Comparison of ENCODE assay signal across 8 cellular contexts in genomic region chr1:204296431-204296988, GRCh38.
DNase-seq lines count a peak whose midpoint lies in the region; ATAC-seq, FAIRE-seq and TF ChIP-seq lines count a peak whose summit lies in the region.

No MANE protein-coding gene starts in this region.

- H2BK5ac ChIP-seq in mesenchymal stem cell (ENCODE audit: low read depth, low read length, poor library complexity, severe bottlenecking) = no peak overlapping the region

- no peak overlapping the region for H2AK5ac ChIP-seq in mesenchymal stem cell (ENCODE audit: low read length, severe bottlenecking)

- RAD21 ChIA-PET in GM12878 (lab: Charles Lee; ENCODE audit: unreplicated experiment) = interaction anchor here (0.6 kb wide), 1 partner anchor 409 kb away, joined by 3 read pairs; no protein-coding TSS in a partner anchor

- no peak overlapping the region for H3K4ac ChIP-seq in mesenchymal stem cell (ENCODE audit: low read depth in 1 of 2, low read length in 2 of 2)

- H3K4me3 Mint-ChIP-seq in stimulated activated naive B cell treated with anti-CD40 and anti-IgM and Interleukin-4, amounts not matched to agents 10 μg/mL and 1 μg/mL and 100 μg/mL, for 72 hours = no peak overlapping the region

- intact Hi-C loops in Right ventricle myocardium superior (cut with DNase I) = no loop called here
- intact Hi-C loops in Right ventricle myocardium inferior (cut with DNase I) = no loop called here
- intact Hi-C loops in GM12878 (cut with micrococcal nuclease; ENCODE audit: unreplicated experiment) = no loop called here

- POLR2A ChIA-PET in GM12878 (lab: Charles Lee) = no interaction called here

- no peaks in the 10 kb centered on the region for H3K4me1 ChIP-seq in GM12878 (ENCODE audit: control insufficient read depth, insufficient read depth, low read length)
- peaks cover 7% of the 10 kb centered on the region for H3K4me1 ChIP-seq in mesenchymal stem cell (ENCODE audit: control insufficient read depth, insufficient read depth, low read depth, low read length)
- peaks cover 26% of the 10 kb centered on the region for H3K4me1 ChIP-seq in foreskin keratinocyte

- H4K20me1 ChIP-seq in GM12878 (ENCODE audit: control insufficient read depth, insufficient read depth) = no peaks in the 10 kb centered on the region; the same call in 1 of the 2 replicates

- H3K18ac ChIP-seq in mesenchymal stem cell (ENCODE audit: low read depth in 1 of 2, low read length in 2 of 2) = peak overlapping the region; percentile 61 to 78

- no peak for TF ChIP-seq EP300 in GM12878 (IDR thresholded peaks at IDR 0.05; ENCODE audit: borderline replicate concordance in 1 of 2, control insufficient read depth in 1 of 2, low read depth in 2 of 2, low read length in 2 of 2)

- SMC1A ChIA-PET in GM12878 (lab: Charles Lee; ENCODE audit: uncharacterized antibody, unreplicated experiment) = interaction anchor here (1.1 to 1.7 kb wide), 2 partner anchors 9 to 30 kb away, joined by 3 to 7 read pairs; no protein-coding TSS in a partner anchor

- H3K9me3 Mint-ChIP-seq in stimulated activated naive B cell treated with anti-CD40 and anti-IgM and Interleukin-4, amounts not matched to agents 10 μg/mL and 1 μg/mL and 100 μg/mL, for 72 hours = no peaks in the 10 kb centered on the region

- FAIRE-seq in GM12878 (lab: Jason Lieb, UNC) = no peak

- BruUV-seq in GM12878 (replicated peaks; lab: Mats Ljungman, UMichigan) = no TSS peak

- H3K27me3 Mint-ChIP-seq in stimulated activated naive B cell treated with anti-CD40 and anti-IgM and Interleukin-4, amounts not matched to agents 10 μg/mL and 1 μg/mL and 100 μg/mL, for 72 hours = peaks cover 19 to 32% of the 10 kb centered on the region in 2 donors

- no peak overlapping the region for H3K27ac Mint-ChIP-seq in stimulated activated naive B cell treated with anti-CD40 and anti-IgM and Interleukin-4, amounts not matched to agents 10 μg/mL and 1 μg/mL and 100 μg/mL, for 72 hours

- H3K36me3 Mint-ChIP-seq in stimulated activated naive B cell treated with anti-CD40 and anti-IgM and Interleukin-4, amounts not matched to agents 10 μg/mL and 1 μg/mL and 100 μg/mL, for 72 hours = no peaks in the 10 kb centered on the region

- H3K27ac ChIP-seq in GM12878 (ENCODE audit: control insufficient read depth, insufficient read depth) = no peak overlapping the region
- H3K27ac ChIP-seq in mesenchymal stem cell (ENCODE audit: low read length, poor library complexity, severe bottlenecking) = peak overlapping the region; percentile 0
- H3K27ac ChIP-seq in foreskin keratinocyte = no peak overlapping the region

- ATAC-seq in Right ventricle myocardium superior (ENCODE audit: poor library complexity) (peak; percentile 17), Right ventricle myocardium inferior (no peak), GM12878 (peak; percentile 31), foreskin keratinocyte (no peak), GM21528 (IDR thresholded peaks at IDR 0.05; ENCODE audit: low FRiP score, unreplicated experiment) (no peak)
- no peak for ATAC-seq in stimulated activated naive B cell treated with anti-CD40 and anti-IgM and Interleukin-4, amounts not matched to agents 10 μg/mL and 1 μg/mL and 100 μg/mL, for 72 hours (replicated peaks)

- WGBS in GM12878 (ENCODE audit: insufficient coverage, insufficient replicate concordance, low lambda C conversion rate, missing lambda C conversion rate) = 30% methylated on average over 7 of the region's 7 CpGs
- WGBS in mesenchymal stem cell = 6% methylated on average over 6 of the region's 7 CpGs

- H2BK12ac ChIP-seq in mesenchymal stem cell (ENCODE audit: low read length in 2 of 2) = peak overlapping the region in 1 of 2 experiments; percentile 59

- peaks cover 3 to 8% of the 10 kb centered on the region in 2 donors for H3K4me1 Mint-ChIP-seq in stimulated activated naive B cell treated with anti-CD40 and anti-IgM and Interleukin-4, amounts not matched to agents 10 μg/mL and 1 μg/mL and 100 μg/mL, for 72 hours

- no peak for TF ChIP-seq RAD21 in GM12878 (IDR thresholded peaks at IDR 0.05; ENCODE audit: insufficient read depth, low read depth, low read length)

- no peak overlapping the region for H2AFZ ChIP-seq in GM12878 (ENCODE audit: control insufficient read depth, low read depth, low read length)
- H2AFZ ChIP-seq in mesenchymal stem cell (ENCODE audit: low read depth, low read length) = no peak overlapping the region

- H4K8ac ChIP-seq in mesenchymal stem cell (ENCODE audit: low read length) = peak overlapping the region; percentile 0

- CTCF ChIA-PET in GM12878 (lab: Yijun Ruan, JAX) = interaction anchor here (0.7 to 1.4 kb wide), 4 partner anchors 12 to 22 kb away, joined by 3 to 5 read pairs (median 3); no protein-coding TSS in a partner anchor

- no peak overlapping the region for H3K23ac ChIP-seq in mesenchymal stem cell (ENCODE audit: low read length in 2 of 2)

- TF ChIP-seq CTCF in GM12878 (IDR thresholded peaks at IDR 0.05 in 2 of 3, conservative IDR thresholded peaks at IDR 0.05 in 1 of 3; ENCODE audit: control insufficient read depth in 2 of 3, extremely low read depth in 1 of 3, insufficient read depth in 1 of 3, low read depth in 3 of 3, low read length in 3 of 3) = no peak
- TF ChIP-seq CTCF in foreskin keratinocyte (conservative IDR thresholded peaks at IDR 0.05) = no peak

- in situ Hi-C loops in GM12878 (cut with MboI) = no loop called here

- DNase-seq in Right ventricle myocardium superior (no peak), Right ventricle myocardium inferior (ENCODE audit: missing footprints) (no peak), GM12878 (ENCODE audit: low read depth, low spot score) (no peak), mesenchymal stem cell (peak; percentile 72), SW 1271 (lab: John Stamatoyannopoulos, UW) (no peak), foreskin keratinocyte (no peak)
- no peak for DNase-seq in stimulated activated naive B cell treated with anti-CD40 and anti-IgM and Interleukin-4, amounts not matched to agents 10 μg/mL and 1 μg/mL and 100 μg/mL, for 72 hours

- H3K9me3 ChIP-seq in GM12878 (replicated peaks; ENCODE audit: control insufficient read depth, insufficient read depth, low read length) (no peaks in the 10 kb centered on the region), mesenchymal stem cell (ENCODE audit: control insufficient read depth, low read length) (no peaks in the 10 kb centered on the region)

- H3K9ac ChIP-seq in GM12878 (ENCODE audit: control insufficient read depth, insufficient read depth, low read length) (no peak overlapping the region), mesenchymal stem cell (ENCODE audit: low read length) (no peak overlapping the region)

- no peak overlapping the region for H3K14ac ChIP-seq in mesenchymal stem cell (ENCODE audit: low read length in 2 of 2)

- no peaks in the 10 kb centered on the region for H3K79me1 ChIP-seq in mesenchymal stem cell (replicated peaks; ENCODE audit: low read length, poor library complexity, severe bottlenecking)

- H3K4me3 ChIP-seq in GM12878 (no peak overlapping the region), mesenchymal stem cell (ENCODE audit: insufficient read depth in 1 of 2, low read depth in 1 of 2, low read length in 2 of 2) (no peak overlapping the region)

- TF ChIP-seq POLR2A in GM12878 (IDR thresholded peaks at IDR 0.05; ENCODE audit: low read depth, low read length) = no peak

- H2BK15ac ChIP-seq in mesenchymal stem cell (ENCODE audit: low read depth, poor library complexity, severe bottlenecking) = no peak overlapping the region

- H3K27me3 ChIP-seq in GM12878 (replicated peaks in 1 of 2; ENCODE audit: control insufficient read depth in 2 of 2, insufficient read depth in 2 of 2, low read length in 1 of 2) = peaks cover 5 to 6% of the 10 kb centered on the region in 2 experiments
- peaks cover 42 to 72% of the 10 kb centered on the region in 2 experiments for H3K27me3 ChIP-seq in mesenchymal stem cell (ENCODE audit: control insufficient read depth in 1 of 2, insufficient read depth in 1 of 2, low read length in 2 of 2)
- no peaks in the 10 kb centered on the region for H3K27me3 ChIP-seq in foreskin keratinocyte

- H3K4me2 ChIP-seq in GM12878 (ENCODE audit: control insufficient read depth, insufficient read depth) (no peak overlapping the region), mesenchymal stem cell (ENCODE audit: low read length, poor library complexity, severe bottlenecking) (no peak overlapping the region)

- H3K36me3 ChIP-seq in GM12878 (ENCODE audit: control insufficient read depth in 2 of 2, insufficient read depth in 2 of 2, low read length in 1 of 2) (no peaks in the 10 kb centered on the region), mesenchymal stem cell (ENCODE audit: control insufficient read depth in 1 of 2, insufficient read depth in 2 of 2, low read depth in 1 of 2, low read length in 2 of 2) (no peaks in the 10 kb centered on the region)

- H3K79me2 ChIP-seq in GM12878 (ENCODE audit: control insufficient read depth, insufficient read depth, low read length) = no peaks in the 10 kb centered on the region

- H2BK120ac ChIP-seq in mesenchymal stem cell (ENCODE audit: low read depth, low read length) = no peak overlapping the region

- H4K91ac ChIP-seq in mesenchymal stem cell (ENCODE audit: low read length) = no peak overlapping the region

TF ChIP-seq in GM12878, 131 proteins besides CTCF, POLR2A, EP300 and RAD21 (continues in another document):
- TF ChIP-seq, protein P1, sequence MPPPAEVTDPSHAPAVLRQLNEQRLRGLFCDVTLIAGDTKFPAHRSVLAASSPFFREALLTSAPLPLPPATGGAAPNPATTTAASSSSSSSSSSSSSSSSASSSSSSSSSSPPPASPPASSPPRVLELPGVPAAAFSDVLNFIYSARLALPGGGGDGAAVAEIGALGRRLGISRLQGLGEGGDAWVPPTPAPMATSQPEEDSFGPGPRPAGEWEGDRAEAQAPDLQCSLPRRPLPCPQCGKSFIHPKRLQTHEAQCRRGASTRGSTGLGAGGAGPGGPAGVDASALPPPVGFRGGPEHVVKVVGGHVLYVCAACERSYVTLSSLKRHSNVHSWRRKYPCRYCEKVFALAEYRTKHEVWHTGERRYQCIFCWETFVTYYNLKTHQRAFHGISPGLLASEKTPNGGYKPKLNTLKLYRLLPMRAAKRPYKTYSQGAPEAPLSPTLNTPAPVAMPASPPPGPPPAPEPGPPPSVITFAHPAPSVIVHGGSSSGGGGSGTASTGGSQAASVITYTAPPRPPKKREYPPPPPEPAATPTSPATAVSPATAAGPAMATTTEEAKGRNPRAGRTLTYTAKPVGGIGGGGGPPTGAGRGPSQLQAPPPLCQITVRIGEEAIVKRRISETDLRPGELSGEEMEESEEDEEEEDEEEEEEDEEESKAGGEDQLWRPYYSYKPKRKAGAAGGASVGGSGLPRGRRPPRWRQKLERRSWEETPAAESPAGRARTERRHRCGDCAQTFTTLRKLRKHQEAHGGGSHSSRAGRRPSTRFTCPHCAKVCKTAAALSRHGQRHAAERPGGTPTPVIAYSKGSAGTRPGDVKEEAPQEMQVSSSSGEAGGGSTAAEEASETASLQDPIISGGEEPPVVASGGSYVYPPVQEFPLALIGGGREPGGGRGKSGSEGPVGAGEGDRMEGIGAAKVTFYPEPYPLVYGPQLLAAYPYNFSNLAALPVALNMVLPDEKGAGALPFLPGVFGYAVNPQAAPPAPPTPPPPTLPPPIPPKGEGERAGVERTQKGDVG (CRISPR knock-in tag; IDR thresholded peaks at IDR 0.05) = no peak

Comparison
In these comparisons a context has a peak if more than half of its experiments do, and no peak if none do; other contexts are left out.
1. ATAC-seq: peak in Right ventricle myocardium superior (single experiment) and GM12878 (single experiment); none in Right ventricle myocardium inferior (single experiment), foreskin keratinocyte (single experiment), GM21528 (single experiment) and stimulated activated naive B cell treated with anti-CD40 and anti-IgM and Interleukin-4, amounts not matched to agents 10 μg/mL and 1 μg/mL and 100 μg/mL, for 72 hours (0 of 2).